In genomic region chr10:97731346-97732051, GRCh38 we compare ENCODE assay signal across 8 cellular contexts. TPM values are rescaled to one million over a fixed set of nuclear protein-coding genes. Genes with fewer than 3 reads are reported as not detected.
DNase-seq lines count a peak whose midpoint lies in the region; ATAC-seq, FAIRE-seq and TF ChIP-seq lines count a peak whose summit lies in the region.

No MANE protein-coding gene starts in this region.

- no peaks in the 10 kb centered on the region for H3K9me3 ChIP-seq in AG04450 (ENCODE audit: control insufficient read depth, insufficient read depth, low read length)

- POLR2A ChIA-PET in AG04450 (lab: Yijun Ruan, JAX): no interaction called here

- H3K4me1 Mint-ChIP-seq in memory B cell: peaks cover 4% of the 10 kb centered on the region

- no peaks in the 10 kb centered on the region for H3K9me3 Mint-ChIP-seq in memory B cell

- DNase-seq in AG04450 (ENCODE audit: low read depth, low spot score): peak; percentile 61
- DNase-seq in GM19239 (ENCODE audit: insufficient read length, low spot score): no peak
- DNase-seq in NCI-H2227 (lab: John Stamatoyannopoulos, UW; ENCODE audit: unreplicated experiment): peak; percentile 68
- DNase-seq in activated CD4-positive, CD25-positive, alpha-beta regulatory T cell treated with anti-CD3 and anti-CD28 coated beads, Interleukin-2, amount 50 U/mL, for 16 hours (ENCODE audit: low read depth, low spot score): peak; percentile 26
- peak; percentile 63 for DNase-seq in ecto neural progenitor cell (ENCODE audit: low spot score)
- DNase-seq in memory B cell (ENCODE audit: low spot score in 2 of 2): peak in 1 of 2 donors; percentile 51
- peak; percentile 20 to 58 (median 44) for DNase-seq in stimulated activated naive CD4-positive, alpha-beta T cell (lab: John Stamatoyannopoulos, UW)

- H3K27ac Mint-ChIP-seq in memory B cell: no peak overlapping the region

- ATAC-seq in memory B cell (ENCODE audit: low read depth): peak; percentile 62
- no peak for ATAC-seq in HG03521 (IDR thresholded peaks at IDR 0.05; ENCODE audit: unreplicated experiment)

- no peak overlapping the region for H3K4me3 ChIP-seq in AG04450 (ENCODE audit: low read depth, low read length)

- no peaks in the 10 kb centered on the region for H3K27me3 ChIP-seq in AG04450 (ENCODE audit: control insufficient read depth, insufficient read depth, low read length)

- CTCF ChIA-PET in AG04450 (lab: Charles Lee): interaction anchor here (0.6 to 8.7 kb wide), 21 partner anchors 8 to 330 kb away, joined by 3 to 316 read pairs (median 4); partner anchors contain the start of genes AVPI1 and MARVELD1

- FAIRE-seq in GM19239 (lab: Jason Lieb, UNC): peak; percentile 86

- no peak overlapping the region for H3K4me3 Mint-ChIP-seq in memory B cell

- no peak overlapping the region for H3K27ac ChIP-seq in AG04450 (ENCODE audit: low read depth, low read length)

- peaks cover 2% of the 10 kb centered on the region for H3K27me3 Mint-ChIP-seq in memory B cell

- TF ChIP-seq CTCF in AG04450 (IDR thresholded peaks at IDR 0.05; ENCODE audit: low read depth, low read length): peak; percentile 91

- H3K36me3 Mint-ChIP-seq in memory B cell: no peaks in the 10 kb centered on the region

RNA-seq across cellular contexts. Expression of gene ZFYVE27, which starts 5.4 kb away (rescaled TPM):
- 11.1 and 13.5 TPM in 2 replicates for polyA plus RNA-seq in AG04450 (2011; rRNA removed)
- 11.6 and 15.1 TPM in 2 replicates for polyA minus RNA-seq in AG04450 (2011; rRNA and poly(A)+ RNA removed)

RNA-seq across cellular contexts. Expression of gene MARVELD1, which starts 18.0 kb away (rescaled TPM):
- 65.5 and 76.2 TPM in 2 replicates for polyA plus RNA-seq in AG04450 (2011; rRNA removed)
- 40.1 and 45.7 TPM in 2 replicates for polyA minus RNA-seq in AG04450 (2011; rRNA and poly(A)+ RNA removed)

RNA-seq across cellular contexts. Expression of gene SFRP5, which starts 40.3 kb away (rescaled TPM):
- polyA plus RNA-seq in AG04450 (2011; rRNA removed): not detected in 2 replicates
- polyA minus RNA-seq in AG04450 (2011; rRNA and poly(A)+ RNA removed): not detected in 2 replicates

RNA-seq across cellular contexts. Expression of gene AVPI1, which starts 44.5 kb away (rescaled TPM):
- 26.5 and 36.9 TPM in 2 replicates for polyA plus RNA-seq in AG04450 (2011; rRNA removed)
- polyA minus RNA-seq in AG04450 (2011; rRNA and poly(A)+ RNA removed): 21.9 and 29.1 TPM in 2 replicates
